Comparison of ENCODE assay signal across 1 cellular context in the genomic region with DNA sequence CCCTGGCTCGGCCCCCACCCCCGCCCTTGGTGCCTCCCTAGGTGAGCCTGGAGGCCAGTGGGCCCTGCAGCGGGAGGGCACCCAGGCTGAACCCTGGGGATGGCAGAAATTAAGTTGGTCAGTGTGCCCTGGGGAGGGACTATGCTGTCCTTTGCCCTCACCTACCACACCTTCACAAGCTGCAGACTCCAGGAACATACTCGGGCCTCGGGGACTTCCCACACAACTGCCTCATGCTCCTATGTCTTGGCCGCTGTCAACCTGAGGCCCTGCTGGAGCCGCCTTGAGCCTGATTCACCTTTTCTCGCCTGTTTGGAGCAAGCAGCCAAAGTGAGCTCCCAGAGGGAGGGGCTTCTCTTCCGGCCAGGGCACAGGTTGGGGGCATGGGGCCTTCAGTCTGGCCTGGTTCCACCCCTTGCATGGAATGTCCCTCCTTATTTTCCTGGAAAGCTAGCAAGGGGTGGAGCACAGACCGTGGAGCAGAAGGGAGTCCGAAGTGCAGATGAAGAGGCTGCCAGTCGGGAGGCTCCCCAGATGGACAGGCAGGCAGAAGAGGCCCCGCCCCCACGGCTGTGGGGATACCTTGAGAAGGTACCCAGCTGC.
TF ChIP-seq lines count a peak whose summit lies in the region.

No MANE protein-coding gene starts in this region.

TF ChIP-seq in K562, 482 proteins besides CTCF, POLR2A, EP300 and RAD21 (continued from another document and continues in another):
- TF ChIP-seq, protein P1, sequence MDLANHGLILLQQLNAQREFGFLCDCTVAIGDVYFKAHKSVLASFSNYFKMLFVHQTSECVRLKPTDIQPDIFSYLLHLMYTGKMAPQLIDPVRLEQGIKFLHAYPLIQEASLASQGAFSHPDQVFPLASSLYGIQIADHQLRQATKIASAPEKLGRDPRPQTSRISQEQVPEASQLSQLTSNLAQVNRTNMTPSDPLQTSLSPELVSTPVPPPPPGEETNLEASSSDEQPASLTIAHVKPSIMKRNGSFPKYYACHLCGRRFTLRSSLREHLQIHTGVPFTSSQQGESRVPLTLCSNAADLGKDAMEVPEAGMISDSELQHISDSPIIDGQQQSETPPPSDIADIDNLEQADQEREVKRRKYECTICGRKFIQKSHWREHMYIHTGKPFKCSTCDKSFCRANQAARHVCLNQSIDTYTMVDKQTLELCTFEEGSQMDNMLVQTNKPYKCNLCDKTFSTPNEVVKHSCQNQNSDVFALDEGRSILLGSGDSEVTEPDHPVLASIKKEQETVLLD (IDR thresholded peaks at IDR 0.05), result no peak
- TF ChIP-seq, protein P2, sequence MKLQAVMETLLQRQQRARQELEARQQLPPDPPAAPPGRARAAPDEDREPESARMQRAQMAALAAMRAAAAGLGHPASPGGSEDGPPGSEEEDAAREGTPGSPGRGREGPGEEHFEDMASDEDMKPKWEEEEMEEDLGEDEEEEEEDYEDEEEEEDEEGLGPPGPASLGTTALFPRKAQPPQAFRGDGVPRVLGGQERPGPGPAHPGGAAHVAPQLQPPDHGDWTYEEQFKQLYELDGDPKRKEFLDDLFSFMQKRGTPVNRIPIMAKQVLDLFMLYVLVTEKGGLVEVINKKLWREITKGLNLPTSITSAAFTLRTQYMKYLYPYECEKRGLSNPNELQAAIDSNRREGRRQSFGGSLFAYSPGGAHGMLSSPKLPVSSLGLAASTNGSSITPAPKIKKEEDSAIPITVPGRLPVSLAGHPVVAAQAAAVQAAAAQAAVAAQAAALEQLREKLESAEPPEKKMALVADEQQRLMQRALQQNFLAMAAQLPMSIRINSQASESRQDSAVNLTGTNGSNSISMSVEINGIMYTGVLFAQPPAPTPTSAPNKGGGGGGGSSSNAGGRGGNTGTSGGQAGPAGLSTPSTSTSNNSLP (IDR thresholded peaks at IDR 0.05; ENCODE audit: borderline replicate concordance, low read depth, low read length), result no peak
- TF ChIP-seq PTTG1 (tag; IDR thresholded peaks at IDR 0.05; ENCODE audit: low read depth), result no peak
- no peak for TF ChIP-seq ELF4 (CRISPR knock-in tag; IDR thresholded peaks at IDR 0.05)
- no peak for TF ChIP-seq ZNF57 (CRISPR knock-in tag; IDR thresholded peaks at IDR 0.05)
- TF ChIP-seq CHD4 (IDR thresholded peaks at IDR 0.05; ENCODE audit: insufficient read depth, insufficient replicate concordance, low read depth, low read length, poor library complexity, severe bottlenecking), result no peak
- TF ChIP-seq TEAD1 (CRISPR knock-in tag; IDR thresholded peaks at IDR 0.05), result no peak
- TF ChIP-seq FOXJ2 (tag; IDR thresholded peaks at IDR 0.05), result no peak
- TF ChIP-seq ZNF253 (CRISPR knock-in tag; conservative IDR thresholded peaks at IDR 0.05), result no peak
- TF ChIP-seq RFX7 (CRISPR knock-in tag; IDR thresholded peaks at IDR 0.05), result no peak
- TF ChIP-seq, protein P3, sequence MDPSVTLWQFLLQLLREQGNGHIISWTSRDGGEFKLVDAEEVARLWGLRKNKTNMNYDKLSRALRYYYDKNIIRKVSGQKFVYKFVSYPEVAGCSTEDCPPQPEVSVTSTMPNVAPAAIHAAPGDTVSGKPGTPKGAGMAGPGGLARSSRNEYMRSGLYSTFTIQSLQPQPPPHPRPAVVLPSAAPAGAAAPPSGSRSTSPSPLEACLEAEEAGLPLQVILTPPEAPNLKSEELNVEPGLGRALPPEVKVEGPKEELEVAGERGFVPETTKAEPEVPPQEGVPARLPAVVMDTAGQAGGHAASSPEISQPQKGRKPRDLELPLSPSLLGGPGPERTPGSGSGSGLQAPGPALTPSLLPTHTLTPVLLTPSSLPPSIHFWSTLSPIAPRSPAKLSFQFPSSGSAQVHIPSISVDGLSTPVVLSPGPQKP (CRISPR knock-in tag; IDR thresholded peaks at IDR 0.05), result no peak
- no peak for TF ChIP-seq U2AF1 (optimal IDR thresholded peaks at IDR 0.05; ENCODE audit: low read depth, low read length)
- TF ChIP-seq MTA1 (IDR thresholded peaks at IDR 0.05; ENCODE audit: borderline replicate concordance), result no peak
- no peak for TF ChIP-seq IFI16 (CRISPR knock-in tag; IDR thresholded peaks at IDR 0.05)
- TF ChIP-seq NUFIP1 (IDR thresholded peaks at IDR 0.05; ENCODE audit: partially characterized antibody), result no peak
- TF ChIP-seq, protein P4, sequence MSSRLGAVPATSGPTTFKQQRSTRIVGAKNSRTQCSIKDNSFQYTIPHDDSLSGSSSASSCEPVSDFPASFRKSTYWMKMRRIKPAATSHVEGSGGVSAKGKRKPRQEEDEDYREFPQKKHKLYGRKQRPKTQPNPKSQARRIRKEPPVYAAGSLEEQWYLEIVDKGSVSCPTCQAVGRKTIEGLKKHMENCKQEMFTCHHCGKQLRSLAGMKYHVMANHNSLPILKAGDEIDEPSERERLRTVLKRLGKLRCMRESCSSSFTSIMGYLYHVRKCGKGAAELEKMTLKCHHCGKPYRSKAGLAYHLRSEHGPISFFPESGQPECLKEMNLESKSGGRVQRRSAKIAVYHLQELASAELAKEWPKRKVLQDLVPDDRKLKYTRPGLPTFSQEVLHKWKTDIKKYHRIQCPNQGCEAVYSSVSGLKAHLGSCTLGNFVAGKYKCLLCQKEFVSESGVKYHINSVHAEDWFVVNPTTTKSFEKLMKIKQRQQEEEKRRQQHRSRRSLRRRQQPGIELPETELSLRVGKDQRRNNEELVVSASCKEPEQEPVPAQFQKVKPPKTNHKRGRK (tag; IDR thresholded peaks at IDR 0.05), result no peak
- TF ChIP-seq BRCA1 (IDR thresholded peaks at IDR 0.05), result no peak
- TF ChIP-seq BRCA1 (CRISPR knock-in tag; IDR thresholded peaks at IDR 0.05), result no peak
- TF ChIP-seq RFX1 (IDR thresholded peaks at IDR 0.05), result no peak
- TF ChIP-seq, protein P5, sequence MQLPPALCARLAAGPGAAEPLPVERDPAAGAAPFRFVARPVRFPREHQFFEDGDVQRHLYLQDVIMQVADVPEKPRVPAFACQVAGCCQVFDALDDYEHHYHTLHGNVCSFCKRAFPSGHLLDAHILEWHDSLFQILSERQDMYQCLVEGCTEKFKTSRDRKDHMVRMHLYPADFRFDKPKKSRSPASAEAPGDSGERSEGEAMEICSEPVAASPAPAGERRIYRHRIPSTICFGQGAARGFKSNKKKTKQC (CRISPR knock-in tag; IDR thresholded peaks at IDR 0.05), result 0 out of 2 replicates have a peak, but pooled peaks have one; percentile 28
- TF ChIP-seq, protein P6, sequence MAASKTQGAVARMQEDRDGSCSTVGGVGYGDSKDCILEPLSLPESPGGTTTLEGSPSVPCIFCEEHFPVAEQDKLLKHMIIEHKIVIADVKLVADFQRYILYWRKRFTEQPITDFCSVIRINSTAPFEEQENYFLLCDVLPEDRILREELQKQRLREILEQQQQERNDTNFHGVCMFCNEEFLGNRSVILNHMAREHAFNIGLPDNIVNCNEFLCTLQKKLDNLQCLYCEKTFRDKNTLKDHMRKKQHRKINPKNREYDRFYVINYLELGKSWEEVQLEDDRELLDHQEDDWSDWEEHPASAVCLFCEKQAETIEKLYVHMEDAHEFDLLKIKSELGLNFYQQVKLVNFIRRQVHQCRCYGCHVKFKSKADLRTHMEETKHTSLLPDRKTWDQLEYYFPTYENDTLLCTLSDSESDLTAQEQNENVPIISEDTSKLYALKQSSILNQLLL (CRISPR knock-in tag; IDR thresholded peaks at IDR 0.05; ENCODE audit: borderline replicate concordance), result no peak
- no peak for TF ChIP-seq PRMT5 (CRISPR knock-in tag; IDR thresholded peaks at IDR 0.05)
- no peak for TF ChIP-seq GATAD2B (IDR thresholded peaks at IDR 0.05; ENCODE audit: borderline replicate concordance)
- 0 out of 2 replicates have a peak, but pooled peaks have one; percentile 13 for TF ChIP-seq BHLHE40 (IDR thresholded peaks at IDR 0.05; ENCODE audit: low read length)
- no peak for TF ChIP-seq NFXL1 (CRISPR knock-in tag; IDR thresholded peaks at IDR 0.05)
- no peak for TF ChIP-seq IRF2 (CRISPR knock-in tag; IDR thresholded peaks at IDR 0.05)
- TF ChIP-seq ZNF354B (CRISPR knock-in tag; IDR thresholded peaks at IDR 0.05), result no peak
- TF ChIP-seq BACH1 (tag; IDR thresholded peaks at IDR 0.05), result no peak
- peak; percentile 81; the same call in 1 of the 2 replicates for TF ChIP-seq L3MBTL2 (IDR thresholded peaks at IDR 0.05)
- TF ChIP-seq, protein P7, sequence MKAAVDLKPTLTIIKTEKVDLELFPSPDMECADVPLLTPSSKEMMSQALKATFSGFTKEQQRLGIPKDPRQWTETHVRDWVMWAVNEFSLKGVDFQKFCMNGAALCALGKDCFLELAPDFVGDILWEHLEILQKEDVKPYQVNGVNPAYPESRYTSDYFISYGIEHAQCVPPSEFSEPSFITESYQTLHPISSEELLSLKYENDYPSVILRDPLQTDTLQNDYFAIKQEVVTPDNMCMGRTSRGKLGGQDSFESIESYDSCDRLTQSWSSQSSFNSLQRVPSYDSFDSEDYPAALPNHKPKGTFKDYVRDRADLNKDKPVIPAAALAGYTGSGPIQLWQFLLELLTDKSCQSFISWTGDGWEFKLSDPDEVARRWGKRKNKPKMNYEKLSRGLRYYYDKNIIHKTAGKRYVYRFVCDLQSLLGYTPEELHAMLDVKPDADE (conservative IDR thresholded peaks at IDR 0.05; ENCODE audit: control insufficient read depth, low read depth, low read length), result no peak
- TF ChIP-seq ARNT (IDR thresholded peaks at IDR 0.05), result no peak
- no peak for TF ChIP-seq PHF8 (IDR thresholded peaks at IDR 0.05; ENCODE audit: borderline replicate concordance, low read length)
- no peak for TF ChIP-seq HMG20B (CRISPR knock-in tag; IDR thresholded peaks at IDR 0.05)
- TF ChIP-seq CTBP1 (IDR thresholded peaks at IDR 0.05; ENCODE audit: borderline replicate concordance), result peak; percentile 55; the same call in 1 of the 2 replicates
- TF ChIP-seq POLR2H (tag; IDR thresholded peaks at IDR 0.05; ENCODE audit: low read depth), result no peak
- TF ChIP-seq, protein P8, sequence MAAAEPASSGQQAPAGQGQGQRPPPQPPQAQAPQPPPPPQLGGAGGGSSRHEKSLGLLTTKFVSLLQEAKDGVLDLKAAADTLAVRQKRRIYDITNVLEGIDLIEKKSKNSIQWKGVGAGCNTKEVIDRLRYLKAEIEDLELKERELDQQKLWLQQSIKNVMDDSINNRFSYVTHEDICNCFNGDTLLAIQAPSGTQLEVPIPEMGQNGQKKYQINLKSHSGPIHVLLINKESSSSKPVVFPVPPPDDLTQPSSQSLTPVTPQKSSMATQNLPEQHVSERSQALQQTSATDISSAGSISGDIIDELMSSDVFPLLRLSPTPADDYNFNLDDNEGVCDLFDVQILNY (CRISPR knock-in tag; IDR thresholded peaks at IDR 0.05), result no peak
- TF ChIP-seq, protein P9, sequence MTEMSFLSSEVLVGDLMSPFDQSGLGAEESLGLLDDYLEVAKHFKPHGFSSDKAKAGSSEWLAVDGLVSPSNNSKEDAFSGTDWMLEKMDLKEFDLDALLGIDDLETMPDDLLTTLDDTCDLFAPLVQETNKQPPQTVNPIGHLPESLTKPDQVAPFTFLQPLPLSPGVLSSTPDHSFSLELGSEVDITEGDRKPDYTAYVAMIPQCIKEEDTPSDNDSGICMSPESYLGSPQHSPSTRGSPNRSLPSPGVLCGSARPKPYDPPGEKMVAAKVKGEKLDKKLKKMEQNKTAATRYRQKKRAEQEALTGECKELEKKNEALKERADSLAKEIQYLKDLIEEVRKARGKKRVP (CRISPR knock-in tag; IDR thresholded peaks at IDR 0.05), result no peak
- no peak for TF ChIP-seq DDX20 (tag; IDR thresholded peaks at IDR 0.05; ENCODE audit: low read depth)
- TF ChIP-seq, protein P10, sequence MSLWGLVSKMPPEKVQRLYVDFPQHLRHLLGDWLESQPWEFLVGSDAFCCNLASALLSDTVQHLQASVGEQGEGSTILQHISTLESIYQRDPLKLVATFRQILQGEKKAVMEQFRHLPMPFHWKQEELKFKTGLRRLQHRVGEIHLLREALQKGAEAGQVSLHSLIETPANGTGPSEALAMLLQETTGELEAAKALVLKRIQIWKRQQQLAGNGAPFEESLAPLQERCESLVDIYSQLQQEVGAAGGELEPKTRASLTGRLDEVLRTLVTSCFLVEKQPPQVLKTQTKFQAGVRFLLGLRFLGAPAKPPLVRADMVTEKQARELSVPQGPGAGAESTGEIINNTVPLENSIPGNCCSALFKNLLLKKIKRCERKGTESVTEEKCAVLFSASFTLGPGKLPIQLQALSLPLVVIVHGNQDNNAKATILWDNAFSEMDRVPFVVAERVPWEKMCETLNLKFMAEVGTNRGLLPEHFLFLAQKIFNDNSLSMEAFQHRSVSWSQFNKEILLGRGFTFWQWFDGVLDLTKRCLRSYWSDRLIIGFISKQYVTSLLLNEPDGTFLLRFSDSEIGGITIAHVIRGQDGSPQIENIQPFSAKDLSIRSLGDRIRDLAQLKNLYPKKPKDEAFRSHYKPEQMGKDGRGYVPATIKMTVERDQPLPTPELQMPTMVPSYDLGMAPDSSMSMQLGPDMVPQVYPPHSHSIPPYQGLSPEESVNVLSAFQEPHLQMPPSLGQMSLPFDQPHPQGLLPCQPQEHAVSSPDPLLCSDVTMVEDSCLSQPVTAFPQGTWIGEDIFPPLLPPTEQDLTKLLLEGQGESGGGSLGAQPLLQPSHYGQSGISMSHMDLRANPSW (CRISPR knock-in tag; IDR thresholded peaks at IDR 0.05), result no peak
- peak; percentile 52 for TF ChIP-seq SMAD4 (CRISPR knock-in tag; conservative IDR thresholded peaks at IDR 0.05)
- TF ChIP-seq EGR1 (conservative IDR thresholded peaks at IDR 0.05), result 0 out of 2 replicates have a peak, but pooled peaks have one; percentile 12
- TF ChIP-seq ZNF436 (CRISPR knock-in tag; IDR thresholded peaks at IDR 0.05), result no peak
- no peak for TF ChIP-seq ZNF184 (CRISPR knock-in tag; IDR thresholded peaks at IDR 0.05)
- TF ChIP-seq, protein P11, sequence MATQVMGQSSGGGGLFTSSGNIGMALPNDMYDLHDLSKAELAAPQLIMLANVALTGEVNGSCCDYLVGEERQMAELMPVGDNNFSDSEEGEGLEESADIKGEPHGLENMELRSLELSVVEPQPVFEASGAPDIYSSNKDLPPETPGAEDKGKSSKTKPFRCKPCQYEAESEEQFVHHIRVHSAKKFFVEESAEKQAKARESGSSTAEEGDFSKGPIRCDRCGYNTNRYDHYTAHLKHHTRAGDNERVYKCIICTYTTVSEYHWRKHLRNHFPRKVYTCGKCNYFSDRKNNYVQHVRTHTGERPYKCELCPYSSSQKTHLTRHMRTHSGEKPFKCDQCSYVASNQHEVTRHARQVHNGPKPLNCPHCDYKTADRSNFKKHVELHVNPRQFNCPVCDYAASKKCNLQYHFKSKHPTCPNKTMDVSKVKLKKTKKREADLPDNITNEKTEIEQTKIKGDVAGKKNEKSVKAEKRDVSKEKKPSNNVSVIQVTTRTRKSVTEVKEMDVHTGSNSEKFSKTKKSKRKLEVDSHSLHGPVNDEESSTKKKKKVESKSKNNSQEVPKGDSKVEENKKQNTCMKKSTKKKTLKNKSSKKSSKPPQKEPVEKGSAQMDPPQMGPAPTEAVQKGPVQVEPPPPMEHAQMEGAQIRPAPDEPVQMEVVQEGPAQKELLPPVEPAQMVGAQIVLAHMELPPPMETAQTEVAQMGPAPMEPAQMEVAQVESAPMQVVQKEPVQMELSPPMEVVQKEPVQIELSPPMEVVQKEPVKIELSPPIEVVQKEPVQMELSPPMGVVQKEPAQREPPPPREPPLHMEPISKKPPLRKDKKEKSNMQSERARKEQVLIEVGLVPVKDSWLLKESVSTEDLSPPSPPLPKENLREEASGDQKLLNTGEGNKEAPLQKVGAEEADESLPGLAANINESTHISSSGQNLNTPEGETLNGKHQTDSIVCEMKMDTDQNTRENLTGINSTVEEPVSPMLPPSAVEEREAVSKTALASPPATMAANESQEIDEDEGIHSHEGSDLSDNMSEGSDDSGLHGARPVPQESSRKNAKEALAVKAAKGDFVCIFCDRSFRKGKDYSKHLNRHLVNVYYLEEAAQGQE (CRISPR knock-in tag; IDR thresholded peaks at IDR 0.05; ENCODE audit: low read depth), result no peak
- no peak for TF ChIP-seq POLR2AphosphoS5 (IDR thresholded peaks at IDR 0.05; ENCODE audit: control insufficient read depth, insufficient read depth, low read depth, low read length)
- no peak for TF ChIP-seq ZNF431 (CRISPR knock-in tag; IDR thresholded peaks at IDR 0.05)
